Comparison of ENCODE assay signal across 8 cellular contexts in genomic region chr15:45399381-45400212, GRCh38. TPM values are rescaled to one million over a fixed set of nuclear protein-coding genes. Genes with fewer than 3 reads are reported as not detected.
DNase-seq lines count a peak whose midpoint lies in the region; ATAC-seq and TF ChIP-seq lines count a peak whose summit lies in the region.

No MANE protein-coding gene starts in this region.

- H3K9me3 ChIP-seq in left ventricle myocardium inferior (replicated peaks), result no peaks in the 10 kb centered on the region
- H3K9me3 ChIP-seq in vagina, result no peaks in the 10 kb centered on the region

- H3K4me3 ChIP-seq in left ventricle myocardium inferior, result no peak overlapping the region
- H3K4me3 ChIP-seq in kidney epithelial cell (ENCODE audit: low read depth, low read length), result no peak overlapping the region
- no peak overlapping the region for H3K4me3 ChIP-seq in vagina

- ATAC-seq in left cardiac atrium, result no peak

- peaks cover 30% of the 10 kb centered on the region for H3K4me1 ChIP-seq in left ventricle myocardium inferior
- peaks cover 25% of the 10 kb centered on the region for H3K4me1 ChIP-seq in vagina

- H3K36me3 ChIP-seq in left ventricle myocardium inferior (no peaks in the 10 kb centered on the region), kidney epithelial cell (ENCODE audit: control insufficient read depth, insufficient read depth, low read length) (no peaks in the 10 kb centered on the region), vagina (no peaks in the 10 kb centered on the region)

- peak; percentile 80 for TF ChIP-seq CTCF in left ventricle myocardium inferior (IDR thresholded peaks at IDR 0.05; ENCODE audit: borderline replicate concordance)
- TF ChIP-seq CTCF in kidney epithelial cell (IDR thresholded peaks at IDR 0.05; ENCODE audit: insufficient read depth, low read length, poor library complexity, severe bottlenecking), result peak; percentile 59
- TF ChIP-seq CTCF in vagina (IDR thresholded peaks at IDR 0.05), result peak in 2 of 3 experiments; percentile 58 to 67

- H3K27ac ChIP-seq in left ventricle myocardium inferior (replicated peaks) (no peak overlapping the region), vagina (no peak overlapping the region)

- no peak for DNase-seq in left ventricle myocardium inferior
- DNase-seq in left cardiac atrium, result no peak
- peak; percentile 54 to 80 for DNase-seq in NCI-H2081 (lab: John Stamatoyannopoulos, UW)
- peak; percentile 50 for DNase-seq in amniotic stem cell (lab: John Stamatoyannopoulos, UW)
- DNase-seq in kidney epithelial cell (ENCODE audit: low read depth), result peak; percentile 26
- no peak for DNase-seq in vagina (ENCODE audit: extremely low spot score in 2 of 2)
- no peak for DNase-seq in stimulated activated CD4-positive, alpha-beta T cell treated with anti-CD3 and anti-CD28 coated beads, Interleukin-4, amount 100 ng/mL, for 4 hours
- DNase-seq in activated CD4-positive, alpha-beta T cell treated with anti-CD3 and anti-CD28 coated beads, Interleukin-2, amount 50 U/mL, for 1 hour, result no peak

- TF ChIP-seq POLR2A in vagina (IDR thresholded peaks at IDR 0.05), result no peak

- intact Hi-C loops in left ventricle myocardium inferior (cut with micrococcal nuclease), result loop anchor here (5.0 kb wide), 2 partner anchors 92 to 237 kb away; no protein-coding TSS in a partner anchor
- intact Hi-C loops in left cardiac atrium (cut with DNase I), result loop anchor here (2.0 to 10.0 kb wide), 4 partner anchors 92 to 237 kb away; no protein-coding TSS in a partner anchor
- intact Hi-C loops in vagina (cut with DNase I), result loop anchor here (2.0 kb wide), 1 partner anchor 237 kb away; no protein-coding TSS in a partner anchor

- H3K27me3 ChIP-seq in left ventricle myocardium inferior (ENCODE audit: low read depth), result no peaks in the 10 kb centered on the region
- H3K27me3 ChIP-seq in kidney epithelial cell (ENCODE audit: control insufficient read depth, insufficient read depth, low read length), result no peaks in the 10 kb centered on the region
- no peaks in the 10 kb centered on the region for H3K27me3 ChIP-seq in vagina

RNA-seq across cellular contexts. Expression of gene GATM, which starts 21.3 kb away (rescaled TPM):
- total RNA-seq in left ventricle myocardium inferior, result 9.3 TPM
- 10 to 100 TPM; 32.9 to 47.4 TPM for total RNA-seq in left cardiac atrium
- total RNA-seq in kidney epithelial cell, result 8.7 and 12.1 TPM in 2 replicates
- 50.1 TPM for total RNA-seq in vagina

Comparison
In these comparisons a context has a peak if more than half of its experiments do, and no peak if none do; other contexts are left out.
1. DNase-seq: peak in NCI-H2081 (2 of 2), amniotic stem cell (single experiment) and kidney epithelial cell (single experiment); none in left ventricle myocardium inferior (single experiment), left cardiac atrium (single experiment), vagina (0 of 2), stimulated activated CD4-positive, alpha-beta T cell treated with anti-CD3 and anti-CD28 coated beads, Interleukin-4, amount 100 ng/mL, for 4 hours (0 of 2) and activated CD4-positive, alpha-beta T cell treated with anti-CD3 and anti-CD28 coated beads, Interleukin-2, amount 50 U/mL, for 1 hour (single experiment).
2. Peak in every context shown above with its lines, with median percentiles within 50 percentile points of each other: CTCF ChIP-seq.